In the genomic region with DNA sequence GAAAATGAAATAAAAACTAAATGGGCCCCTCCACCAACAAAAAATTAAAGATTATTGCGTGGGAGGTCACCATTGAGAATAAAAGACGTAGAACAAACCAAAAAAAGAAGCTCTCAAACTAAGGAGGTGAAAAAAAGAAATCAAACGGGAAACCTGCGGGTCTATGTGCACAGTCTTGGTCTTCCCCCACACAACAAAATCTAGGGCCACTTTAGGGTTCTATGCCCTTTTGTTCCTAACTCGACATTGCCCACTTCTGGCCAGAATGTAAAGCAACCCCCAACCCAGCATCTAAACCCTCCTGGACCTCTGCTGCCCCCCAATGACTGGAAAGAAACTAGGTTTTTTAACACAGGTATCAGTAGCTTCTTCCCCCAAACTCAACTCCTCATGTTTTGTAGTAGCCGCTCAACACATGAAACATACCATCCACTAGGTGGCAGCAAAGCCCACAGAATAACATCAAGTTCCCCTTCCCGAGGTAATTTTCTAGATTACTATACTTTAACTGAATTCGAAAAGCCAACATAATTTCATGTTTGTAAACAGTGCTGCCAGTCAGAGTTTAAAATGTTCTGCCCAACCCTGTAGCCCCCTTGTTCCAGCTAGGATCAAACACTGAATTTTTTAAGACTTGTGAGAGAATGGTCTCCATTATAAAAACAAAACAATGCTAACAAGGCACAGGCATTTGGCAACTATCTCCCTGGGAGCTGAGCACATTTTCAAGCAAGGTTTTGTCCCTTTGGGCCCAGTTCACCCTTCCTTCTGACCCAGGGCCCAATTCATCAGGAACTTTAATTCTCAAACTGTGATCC, we compare ENCODE assay signal across 8 cellular contexts. TPM values are rescaled to one million over a fixed set of nuclear protein-coding genes. Genes with fewer than 3 reads are reported as not detected.
DNase-seq lines count a peak whose midpoint lies in the region; ATAC-seq and TF ChIP-seq lines count a peak whose summit lies in the region.

No MANE protein-coding gene starts in this region.

- TF ChIP-seq POLR2A in esophagus muscularis mucosa (IDR thresholded peaks at IDR 0.05; ENCODE audit: low read depth) = no peak

- H3K27me3 Mint-ChIP-seq in naive thymus-derived CD4-positive, alpha-beta T cell = no peaks in the 10 kb centered on the region

- TF ChIP-seq EP300 in esophagus muscularis mucosa (IDR thresholded peaks at IDR 0.05) = no peak

- in situ Hi-C loops in KBM-7 (cut with MboI; ENCODE audit: low pct_unique_long_range_greater_than_20kb, low sequenced_read_pairs) = no loop called here

- WGBS in esophagus muscularis mucosa = 22% methylated on average over 8 of the region's 8 CpGs

- peak; percentile 84 to 91 (median 88) for TF ChIP-seq CTCF in esophagus muscularis mucosa (IDR thresholded peaks at IDR 0.05)

- H3K36me3 ChIP-seq in esophagus muscularis mucosa = peaks cover 14 to 66% (median 42%) of the 10 kb centered on the region in 4 donors
- peaks cover 17 to 41% (median 20%) of the 10 kb centered on the region in 3 experiments for H3K36me3 ChIP-seq in naive thymus-derived CD4-positive, alpha-beta T cell (ENCODE audit: control insufficient read depth in 2 of 3, insufficient read depth in 3 of 3, low read length in 3 of 3)

- H3K4me3 ChIP-seq in esophagus muscularis mucosa = no peak overlapping the region
- H3K4me3 ChIP-seq in naive thymus-derived CD4-positive, alpha-beta T cell (ENCODE audit: low read length) = peak overlapping the region; percentile 53

- no peaks in the 10 kb centered on the region for H3K9me3 Mint-ChIP-seq in naive thymus-derived CD4-positive, alpha-beta T cell

- intact Hi-C loops in esophagus muscularis mucosa (cut with DNase I) = loop anchor here (1.0 to 5.0 kb wide), 2 partner anchors 13 to 82 kb away; no protein-coding TSS in a partner anchor
- intact Hi-C loops in naive thymus-derived CD4-positive, alpha-beta T cell (cut with micrococcal nuclease) = loop anchor here (1.0 to 5.0 kb wide), 40 partner anchors 9 to 928 kb away; partner anchors contain the start of genes DAD1 (in 1 of the 2), OR6J1 (in 1 of the 2), OXA1L (in 1 of the 2) and RBM23 (in 1 of the 2)

- POLR2A ChIA-PET in naive thymus-derived CD4-positive, alpha-beta T cell (lab: Charles Lee) = interaction anchor here (0.6 to 11.7 kb wide), 59 partner anchors 10 to 847 kb away, joined by 3 to 223 read pairs (median 4); partner anchors contain the start of genes ABHD4, DAD1, LRP10 and MRPL52

- peaks cover 0 to 45% (median 27%) of the 10 kb centered on the region in 5 donors for H3K36me3 Mint-ChIP-seq in naive thymus-derived CD4-positive, alpha-beta T cell

- H3K4me1 Mint-ChIP-seq in naive thymus-derived CD4-positive, alpha-beta T cell = peaks cover 28 to 72% (median 68%) of the 10 kb centered on the region in 7 donors

- CTCF ChIA-PET in naive thymus-derived CD4-positive, alpha-beta T cell (lab: Charles Lee) = interaction anchor here (0.6 to 10.0 kb wide), 98 partner anchors 8 to 930 kb away, joined by 3 to 385 read pairs (median 5); partner anchors contain the start of genes ABHD4, DAD1, LRP10 and OR6J1

- H3K4me1 ChIP-seq in esophagus muscularis mucosa = peaks cover 15 to 32% (median 26%) of the 10 kb centered on the region in 4 donors
- peaks cover 49 to 51% of the 10 kb centered on the region in 2 donors for H3K4me1 ChIP-seq in naive thymus-derived CD4-positive, alpha-beta T cell (ENCODE audit: control insufficient read depth in 2 of 2, insufficient read depth in 2 of 2, low read length in 2 of 2)

- peak overlapping the region; percentile 68 to 95 (median 80) for H3K4me3 Mint-ChIP-seq in naive thymus-derived CD4-positive, alpha-beta T cell

- ATAC-seq in GM21825 (IDR thresholded peaks at IDR 0.05; ENCODE audit: unreplicated experiment) = peak; percentile 61
- ATAC-seq in naive thymus-derived CD4-positive, alpha-beta T cell = peak; percentile 98

- no peaks in the 10 kb centered on the region for H3K9me3 ChIP-seq in esophagus muscularis mucosa
- H3K9me3 ChIP-seq in naive thymus-derived CD4-positive, alpha-beta T cell (ENCODE audit: control insufficient read depth in 2 of 3, low read length in 3 of 3) = no peaks in the 10 kb centered on the region

- H3K27ac ChIP-seq in esophagus muscularis mucosa (replicated peaks in 1 of 4) = peak overlapping the region; percentile 16 to 56 (median 52)
- H3K27ac ChIP-seq in naive thymus-derived CD4-positive, alpha-beta T cell (ENCODE audit: low read depth, low read length) = peak overlapping the region; percentile 87

- H3K27ac Mint-ChIP-seq in naive thymus-derived CD4-positive, alpha-beta T cell = peak overlapping the region; percentile 77 to 99 (median 96)

- DNase-seq in EL = peak; percentile 83
- peak; percentile 96 for DNase-seq in KBM-7
- peak; percentile 96 for DNase-seq in OCI-M1 (lab: John Stamatoyannopoulos, UW)
- peak; percentile 77 for DNase-seq in activated T-cell treated with anti-CD3 and anti-CD28 coated beads for 4 hours
- no peak for DNase-seq in esophagus muscularis mucosa (ENCODE audit: extremely low spot score)
- DNase-seq in naive thymus-derived CD4-positive, alpha-beta T cell = peak in 8 of 9 donors; percentile 72 to 98 (median 96)
- peak; percentile 96 for DNase-seq in superior temporal gyrus (ENCODE audit: extremely low spot score)

- H3K27me3 ChIP-seq in esophagus muscularis mucosa = no peaks in the 10 kb centered on the region
- H3K27me3 ChIP-seq in naive thymus-derived CD4-positive, alpha-beta T cell (ENCODE audit: control insufficient read depth in 2 of 2, insufficient read depth in 2 of 2, low read length in 2 of 2) = no peaks in the 10 kb centered on the region

RNA-seq across cellular contexts. Expression of gene DAD1, which starts 18.7 kb away (rescaled TPM):
- 100 to 1,000 TPM; 118 to 154 (median 131) TPM for total RNA-seq in esophagus muscularis mucosa
- 100 to 1,000 TPM in 3 of 5 experiments, 10 to 100 TPM in 2; 68.8 to 157 (median 117) TPM for total RNA-seq in naive thymus-derived CD4-positive, alpha-beta T cell
- 100 to 1,000 TPM; 766 to 777 TPM for polyA plus RNA-seq in naive thymus-derived CD4-positive, alpha-beta T cell

RNA-seq across cellular contexts. Expression of gene ABHD4, which starts 27.8 kb away (rescaled TPM):
- 10 to 100 TPM; 18.7 to 42.3 (median 27.7) TPM for total RNA-seq in esophagus muscularis mucosa
- total RNA-seq in naive thymus-derived CD4-positive, alpha-beta T cell = 10 to 100 TPM; 10.5 to 16.3 (median 14.7) TPM
- polyA plus RNA-seq in naive thymus-derived CD4-positive, alpha-beta T cell = 10 to 100 TPM in 1 of 2 donors, 1 to 10 TPM in 1; 6.7 to 10.1 TPM
